20 cellular contexts compared by ENCODE assay signal in genomic region chr6:4347877-4348276, GRCh38.
"Had no signal": no experiment of that assay in that cellular context is flagged by ENCODE, and none has a peak within 500 bp of the region (broad histone marks: within the 10 kb centered on the region; RNA-seq: fewer than 3 reads in every experiment).

No MANE protein-coding gene starts in this region.

- H3K4me3 ChIP-seq: left lung, pancreas, prostate gland, upper lobe of right lung had no signal

- H3K27ac ChIP-seq: foreskin keratinocyte, left lung, pancreas, prostate gland, upper lobe of right lung had no signal

- H3K36me3 ChIP-seq: left lung, pancreas, prostate gland, upper lobe of right lung had no signal

- H3K4me1 ChIP-seq: pancreas, prostate gland had no signal

- DNase-seq: activated CD4-positive, alpha-beta T cell treated with anti-CD3 and anti-CD28 coated beads for 36 hours; activated CD4-positive, CD25-positive, alpha-beta regulatory T cell; activated CD8-positive, alpha-beta memory T cell treated with anti-CD3 and anti-CD28 coated beads for 24 hours; activated gamma-delta T cell; activated naive CD4-positive, alpha-beta T cell treated with anti-CD3 and anti-CD28 coated beads, Interleukin-2, amount 10 ng/mL, durations not matched to agents 7 days and 5 days; activated naive CD8-positive, alpha-beta T cell treated with anti-CD3 and anti-CD28 coated beads, Interleukin-2, amount 10 ng/mL, durations not matched to agents 7 days and 5 days; activated T-cell treated with anti-CD3 and anti-CD28 coated beads, Interleukin-2, amount 50 U/mL, for 1 hour; caudate nucleus; cortex of kidney; effector memory CD8-positive, alpha-beta T cell; foreskin keratinocyte; heart right ventricle; naive thymus-derived CD4-positive, alpha-beta T cell; pancreas; stimulated activated naive CD8-positive, alpha-beta T cell treated with anti-CD3 and anti-CD28 coated beads, Interleukin-15, Interleukin-2, amounts not matched to agents 100 U/mL and 50 U/mL, for 24 hours; substantia nigra; T-helper 1 cell; upper lobe of right lung had no signal

- H3K27me3 ChIP-seq: foreskin keratinocyte, heart right ventricle, left lung, pancreas, upper lobe of right lung had no signal

- H3K9me3 ChIP-seq: heart right ventricle, left lung, pancreas, prostate gland, upper lobe of right lung had no signal
